In genomic region chr4:68434277-68434676, GRCh38 we compare ENCODE assay signal across 8 cellular contexts. TPM values are rescaled to one million over a fixed set of nuclear protein-coding genes. Genes with fewer than 3 reads are reported as not detected.
"Had no signal": no experiment of that assay in that cellular context is flagged by ENCODE, and none has a peak within 500 bp of the region (broad histone marks: within the 10 kb centered on the region; RNA-seq: fewer than 3 reads in every experiment).

No MANE protein-coding gene starts in this region.

- FAIRE-seq: HTR-8/SVneo, K562 had no signal

- H3K4me3 ChIP-seq: K562 had no signal

- DNase-seq: KBM-7, KG1 had no signal

- H3K4me2 ChIP-seq: KMS-11 had no signal

- H3K9ac ChIP-seq: KMS-11 had no signal

- ATAC-seq: K562 had no signal

- H3K27ac ChIP-seq: HL-60, KMS-11 had no signal

RNA-seq across cellular contexts. Expression of gene TMPRSS11E, which starts 13.0 kb away (rescaled TPM):
- total RNA-seq: HT-29, HT1080, K562 had no signal
- polyA plus RNA-seq: K562 had no signal
